Comparison of ENCODE assay signal across 14 cellular contexts in genomic region chr2:31401580-31401979, GRCh38. TPM values are rescaled to one million over a fixed set of nuclear protein-coding genes. Genes with fewer than 3 reads are reported as not detected.
DNase-seq lines count a peak whose midpoint lies in the region; ATAC-seq and TF ChIP-seq lines count a peak whose summit lies in the region.
"Had no signal": no experiment of that assay in that cellular context is flagged by ENCODE, and none has a peak within 500 bp of the region (broad histone marks: within the 10 kb centered on the region; RNA-seq: fewer than 3 reads in every experiment).

No MANE protein-coding gene starts in this region.

- DNase-seq in EH (ENCODE audit: low read depth) (peak; percentile 100), Panc1 (ENCODE audit: low read depth, low spot score) (no peak), epithelial cell of proximal tubule (ENCODE audit: low read depth) (peak; percentile 93), osteoblast (ENCODE audit: insufficient read length, low spot score, missing footprints) (peak; percentile 91), NCI-H2227 treated with DMSO at 0.1 percent for 48 hours (lab: John Stamatoyannopoulos, UW) (no peak), germinal center (ENCODE audit: low spot score) (no peak), NOMO-1 treated with dmso at 0.1 percent for 144 hours (lab: John Stamatoyannopoulos, UW; ENCODE audit: unreplicated experiment) (no peak)
- DNase-seq in activated CD4-positive, alpha-beta T cell treated with anti-CD3 and anti-CD28 coated beads, Interleukin-2, amount 10 ng/mL, durations not matched to agents 7 days and 5 days = no peak
- DNase-seq: aorta; Caco-2; NCI-H2171 treated with DMSO at 0.1 percent for 48 hours; stimulated activated CD4-positive, alpha-beta T cell treated with anti-CD3 and anti-CD28 coated beads, Interleukin-4, amount 100 ng/mL, for 4 hours had no signal

- no peaks in the 10 kb centered on the region for H3K36me3 Mint-ChIP-seq in activated CD4-positive, alpha-beta T cell treated with anti-CD3 and anti-CD28 coated beads, Interleukin-2, amount 10 ng/mL, durations not matched to agents 7 days and 5 days (ENCODE audit: low read depth)

- no peak overlapping the region for H3K27ac Mint-ChIP-seq in activated CD4-positive, alpha-beta T cell treated with anti-CD3 and anti-CD28 coated beads, Interleukin-2, amount 10 ng/mL, durations not matched to agents 7 days and 5 days

- no peaks in the 10 kb centered on the region for H3K27me3 Mint-ChIP-seq in activated CD4-positive, alpha-beta T cell treated with anti-CD3 and anti-CD28 coated beads, Interleukin-2, amount 10 ng/mL, durations not matched to agents 7 days and 5 days

- H3K4me1 ChIP-seq in Panc1 (ENCODE audit: control insufficient read depth, insufficient read depth, low read length) = no peaks in the 10 kb centered on the region
- H3K4me1 ChIP-seq in osteoblast (ENCODE audit: insufficient read depth, low read length) = peaks cover 25% of the 10 kb centered on the region
- H3K4me1 ChIP-seq: Caco-2 had no signal

- H3K4me1 Mint-ChIP-seq in activated CD4-positive, alpha-beta T cell treated with anti-CD3 and anti-CD28 coated beads, Interleukin-2, amount 10 ng/mL, durations not matched to agents 7 days and 5 days = no peaks in the 10 kb centered on the region
- H3K4me1 Mint-ChIP-seq: nephron had no signal

- no peaks in the 10 kb centered on the region for H3K79me2 ChIP-seq in osteoblast (ENCODE audit: insufficient read depth, low read length)

- H3K9me3 ChIP-seq in Panc1 (ENCODE audit: control insufficient read depth, insufficient read depth, low read depth, low read length) (no peaks in the 10 kb centered on the region), osteoblast (ENCODE audit: low read depth, low read length) (no peaks in the 10 kb centered on the region)
- H3K9me3 ChIP-seq: Caco-2 had no signal

- H2AFZ ChIP-seq in osteoblast (ENCODE audit: low read length) = peak overlapping the region; percentile 24

- H3K9me3 Mint-ChIP-seq in activated CD4-positive, alpha-beta T cell treated with anti-CD3 and anti-CD28 coated beads, Interleukin-2, amount 10 ng/mL, durations not matched to agents 7 days and 5 days = no peaks in the 10 kb centered on the region
- H3K9me3 Mint-ChIP-seq: nephron had no signal

- H4K20me1 ChIP-seq in osteoblast (ENCODE audit: insufficient read depth, low read length) = no peaks in the 10 kb centered on the region

- H3K27ac ChIP-seq in Panc1 (ENCODE audit: low read length) = no peak overlapping the region
- H3K27ac ChIP-seq in osteoblast (ENCODE audit: low read depth, low read length) = peak overlapping the region; percentile 72

- H3K4me3 ChIP-seq in Panc1 (ENCODE audit: low read depth in 2 of 2, low read length in 2 of 2) = no peak overlapping the region
- H3K4me3 ChIP-seq in epithelial cell of proximal tubule (ENCODE audit: low read depth, low read length) = no peak overlapping the region
- no peak overlapping the region for H3K4me3 ChIP-seq in osteoblast (ENCODE audit: insufficient read depth, low read length)

- H3K4me2 ChIP-seq in osteoblast (ENCODE audit: insufficient read depth, low read length) = peak overlapping the region; percentile 46

- peak; percentile 90 for ATAC-seq in Panc1

- H3K36me3 ChIP-seq in Panc1 (ENCODE audit: control insufficient read depth, insufficient read depth, low read length) (no peaks in the 10 kb centered on the region), osteoblast (ENCODE audit: insufficient read depth, low read length) (no peaks in the 10 kb centered on the region)

- in situ Hi-C loops in Panc1 (cut with HindIII; ENCODE audit: low pct_unique_long_range_greater_than_20kb, low sequenced_read_pairs) = no loop called here

- intact Hi-C loops in Panc1 (cut with micrococcal nuclease; ENCODE audit: unreplicated experiment) = no loop called here

- no peak overlapping the region for H3K4me3 Mint-ChIP-seq in activated CD4-positive, alpha-beta T cell treated with anti-CD3 and anti-CD28 coated beads, Interleukin-2, amount 10 ng/mL, durations not matched to agents 7 days and 5 days
- H3K4me3 Mint-ChIP-seq: nephron had no signal

- TF ChIP-seq CTCF in Panc1 (IDR thresholded peaks at IDR 0.05) = no peak
- TF ChIP-seq CTCF in epithelial cell of proximal tubule (conservative IDR thresholded peaks at IDR 0.05; ENCODE audit: low read depth, low read length) = no peak
- TF ChIP-seq CTCF in osteoblast (IDR thresholded peaks at IDR 0.05; ENCODE audit: extremely low read depth, low read depth, low read length) = no peak

- no TSS peak for BruUV-seq in Panc1 (replicated peaks; lab: Mats Ljungman, UMichigan)

- CTCF ChIA-PET in Panc1 (lab: Charles Lee) = no interaction called here
- CTCF ChIA-PET in activated CD4-positive, alpha-beta T cell treated with anti-CD3 and anti-CD28 coated beads, Interleukin-2, amount 10 ng/mL, durations not matched to agents 7 days and 5 days (lab: Charles Lee) = interaction anchor here (1.1 kb wide), 1 partner anchor 195 kb away, joined by 3 read pairs; no protein-coding TSS in a partner anchor

- POLR2A ChIA-PET in Panc1 (lab: Charles Lee) = no interaction called here
- POLR2A ChIA-PET in activated CD4-positive, alpha-beta T cell treated with anti-CD3 and anti-CD28 coated beads, Interleukin-2, amount 10 ng/mL, durations not matched to agents 7 days and 5 days (lab: Charles Lee) = interaction anchor here (0.6 kb wide), 1 partner anchor 272 kb away, joined by 3 read pairs; no protein-coding TSS in a partner anchor

- H3K27me3 ChIP-seq in Panc1 (ENCODE audit: control insufficient read depth, insufficient read depth, low read length) (no peaks in the 10 kb centered on the region), osteoblast (ENCODE audit: insufficient read depth, low read length) (no peaks in the 10 kb centered on the region)

RNA-seq across cellular contexts. Expression of gene XDH, which starts 13.0 kb away (rescaled TPM):
- total RNA-seq in Panc1 (2021; ENCODE audit: unreplicated experiment) = 0.08 TPM
- polyA plus RNA-seq in Panc1 (2012; ENCODE audit: insufficient read length) = 0.21 TPM
- total RNA-seq in epithelial cell of proximal tubule = 1.0 and 2.2 TPM in 2 replicates
- total RNA-seq in osteoblast = under 0.01 TPM in 2 replicates
- total RNA-seq in activated CD4-positive, alpha-beta T cell treated with anti-CD3 and anti-CD28 coated beads, Interleukin-2, amount 10 ng/mL, durations not matched to agents 7 days and 5 days = under 1 TPM; 0.15 to 0.17 TPM
- total RNA-seq: activated CD8-positive, alpha-beta memory T cell treated with anti-CD3 and anti-CD28 coated beads for 36 hours; aorta had no signal

Comparison
In these comparisons a context has a peak if more than half of its experiments do, and no peak if none do; other contexts are left out.
1. DNase-seq: peak in EH (single experiment), epithelial cell of proximal tubule (single experiment) and osteoblast (single experiment); none in Panc1 (single experiment), NCI-H2227 treated with DMSO at 0.1 percent for 48 hours (single experiment), activated CD4-positive, alpha-beta T cell treated with anti-CD3 and anti-CD28 coated beads, Interleukin-2, amount 10 ng/mL, durations not matched to agents 7 days and 5 days (single experiment), germinal center (single experiment) and NOMO-1 treated with dmso at 0.1 percent for 144 hours (single experiment).